Comparison of ENCODE assay signal across 1 cellular context in the genomic region with DNA sequence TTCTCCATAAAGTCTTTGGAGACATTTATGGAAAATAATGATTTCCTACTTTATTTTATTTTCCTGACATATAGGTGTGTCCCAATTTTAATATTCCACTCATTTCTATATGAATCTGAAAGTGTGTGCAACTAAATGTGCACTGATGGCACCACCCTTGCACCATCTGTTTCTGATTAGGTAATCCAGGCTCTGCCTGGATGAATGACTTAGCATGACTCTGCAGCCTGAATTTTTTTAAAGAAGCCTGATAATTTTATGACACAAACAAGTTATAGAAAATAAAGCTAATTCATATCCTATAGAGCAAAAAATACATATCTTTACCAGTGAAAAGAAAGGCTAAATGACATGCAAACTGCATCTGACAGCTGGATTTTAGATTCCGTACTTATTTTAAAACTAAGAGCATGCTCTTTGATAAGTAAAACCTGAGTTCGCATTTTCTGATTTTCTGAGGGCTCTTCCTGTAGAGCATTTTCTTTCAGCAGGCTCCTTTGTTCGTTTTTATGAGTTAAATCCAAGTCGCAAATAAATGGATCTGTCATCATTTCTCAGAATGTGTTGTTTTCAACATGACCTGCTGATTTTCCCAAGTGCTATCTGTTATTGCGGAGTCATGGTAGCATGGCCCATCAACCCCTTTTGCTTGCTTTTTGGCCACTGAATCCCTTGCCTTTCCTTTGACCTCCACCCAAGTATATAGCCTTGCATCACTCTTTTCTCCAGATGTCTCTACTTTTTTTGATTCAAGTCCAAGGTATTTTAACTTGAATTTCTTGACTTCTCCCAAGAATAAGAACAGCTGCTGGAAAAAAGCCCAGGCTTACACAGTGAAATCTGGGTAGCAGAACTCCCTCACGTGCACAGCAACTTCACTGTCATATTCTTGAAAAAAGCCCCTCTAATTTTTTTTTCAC.
TF ChIP-seq lines count a peak whose summit lies in the region.

No MANE protein-coding gene starts in this region.

TF ChIP-seq in K562, 482 proteins besides CTCF, POLR2A, EP300 and RAD21 (continued from another document):
- peak; percentile 78 for TF ChIP-seq ATF3 (IDR thresholded peaks at IDR 0.05)
- TF ChIP-seq ATF3 (CRISPR knock-in tag; conservative IDR thresholded peaks at IDR 0.05) = no peak
- peak; percentile 86 for TF ChIP-seq BHLHE40 (IDR thresholded peaks at IDR 0.05; ENCODE audit: low read length)
- TF ChIP-seq EGR1 (conservative IDR thresholded peaks at IDR 0.05) = no peak
- TF ChIP-seq, protein P1, sequence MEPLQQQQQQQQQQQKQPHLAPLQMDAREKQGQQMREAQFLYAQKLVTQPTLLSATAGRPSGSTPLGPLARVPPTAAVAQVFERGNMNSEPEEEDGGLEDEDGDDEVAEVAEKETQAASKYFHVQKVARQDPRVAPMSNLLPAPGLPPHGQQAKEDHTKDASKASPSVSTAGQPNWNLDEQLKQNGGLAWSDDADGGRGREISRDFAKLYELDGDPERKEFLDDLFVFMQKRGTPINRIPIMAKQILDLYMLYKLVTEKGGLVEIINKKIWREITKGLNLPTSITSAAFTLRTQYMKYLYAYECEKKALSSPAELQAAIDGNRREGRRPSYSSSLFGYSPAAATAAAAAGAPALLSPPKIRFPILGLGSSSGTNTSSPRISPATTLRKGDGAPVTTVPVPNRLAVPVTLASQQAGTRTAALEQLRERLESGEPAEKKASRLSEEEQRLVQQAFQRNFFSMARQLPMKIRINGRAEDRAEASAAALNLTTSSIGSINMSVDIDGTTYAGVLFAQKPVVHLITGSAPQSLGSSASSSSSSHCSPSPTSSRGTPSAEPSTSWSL (CRISPR knock-in tag; IDR thresholded peaks at IDR 0.05; ENCODE audit: borderline replicate concordance) = no peak
- TF ChIP-seq RUNX1 (IDR thresholded peaks at IDR 0.05; ENCODE audit: low read depth) = no peak
- TF ChIP-seq ZNF644 (tag; IDR thresholded peaks at IDR 0.05; ENCODE audit: low read depth) = peak; percentile 81; the same call in 1 of the 2 replicates
- TF ChIP-seq BCOR (IDR thresholded peaks at IDR 0.05) = no peak
- peak; percentile 66; the same call in 1 of the 2 replicates for TF ChIP-seq ZNF197 (CRISPR knock-in tag; IDR thresholded peaks at IDR 0.05; ENCODE audit: low read depth)
- TF ChIP-seq DPF2 (IDR thresholded peaks at IDR 0.05) = peak; percentile 96
- TF ChIP-seq ZNF707 (CRISPR knock-in tag; conservative IDR thresholded peaks at IDR 0.05) = no peak
- TF ChIP-seq PML (IDR thresholded peaks at IDR 0.05; ENCODE audit: low read length) = peak; percentile 33; the same call in 1 of the 2 replicates
- no peak for TF ChIP-seq NR2C2 (CRISPR knock-in tag; IDR thresholded peaks at IDR 0.05)
- peak; percentile 83 for TF ChIP-seq NR2C2 (tag; IDR thresholded peaks at IDR 0.05)
- peak; percentile 82 for TF ChIP-seq ZNF384 (IDR thresholded peaks at IDR 0.05; ENCODE audit: low read depth, low read length)
TF ChIP-seq in K562: peak in this region for 118.
